Comparison of ENCODE assay signal across 11 cellular contexts in the genomic region with DNA sequence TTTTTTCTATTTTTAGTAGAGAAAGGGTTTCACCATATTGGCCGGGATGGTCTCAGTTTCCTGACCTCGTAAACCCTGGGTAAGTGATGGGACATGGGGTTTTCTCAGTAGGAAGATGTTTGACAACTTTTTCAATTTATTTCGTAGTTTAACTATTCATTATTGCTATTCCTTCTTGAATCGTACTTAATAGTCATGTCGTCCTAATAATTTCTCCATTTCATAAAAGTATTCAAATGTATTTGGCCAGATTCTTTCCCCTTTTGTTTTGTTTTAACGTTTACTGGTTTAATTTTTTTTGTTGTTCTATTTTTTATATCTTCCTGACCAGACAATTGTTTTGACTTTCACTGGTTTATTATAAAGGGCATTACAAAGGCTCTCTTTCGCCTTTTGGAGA. TPM values are rescaled to one million over a fixed set of nuclear protein-coding genes. Genes with fewer than 3 reads are reported as not detected.
DNase-seq lines count a peak whose midpoint lies in the region; ATAC-seq, FAIRE-seq and TF ChIP-seq lines count a peak whose summit lies in the region.
"Had no signal": no experiment of that assay in that cellular context is flagged by ENCODE, and none has a peak within 500 bp of the region (broad histone marks: within the 10 kb centered on the region; RNA-seq: fewer than 3 reads in every experiment).

No MANE protein-coding gene starts in this region.

- TF ChIP-seq CTCF in K562 (IDR thresholded peaks at IDR 0.05 in 2 of 3, conservative IDR thresholded peaks at IDR 0.05 in 1 of 3; ENCODE audit: insufficient read depth in 2 of 3, low read depth in 1 of 3, low read length in 3 of 3) (no peak), CD14-positive monocyte (IDR thresholded peaks at IDR 0.05) (no peak)

- POLR2A ChIA-PET in K562 (lab: Yijun Ruan, JAX), result interaction anchor here (0.7 to 1.9 kb wide), 25 partner anchors 11 to 1408 kb away, joined by 3 to 17 read pairs (median 5); a partner anchor contains a TSS

- TF ChIP-seq RAD21 in K562 (CRISPR knock-in tag; conservative IDR thresholded peaks at IDR 0.05 in 1 of 2, IDR thresholded peaks at IDR 0.05 in 1 of 2), result no peak

- H4K20me1 ChIP-seq in K562 (replicated peaks; ENCODE audit: control insufficient read depth, insufficient read depth, low read length), result no peaks in the 10 kb centered on the region

- H3K9me3 ChIP-seq in CD4-positive, CD25-positive, alpha-beta regulatory T cell (ENCODE audit: control insufficient read depth in 2 of 2, low read length in 2 of 2), result no peaks in the 10 kb centered on the region
- no peaks in the 10 kb centered on the region for H3K9me3 ChIP-seq in HUES48 (ENCODE audit: control insufficient read depth, insufficient read depth, low read length)
- no peaks in the 10 kb centered on the region for H3K9me3 ChIP-seq in K562 (replicated peaks; ENCODE audit: control insufficient read depth, insufficient read depth, low read depth, low read length)
- H3K9me3 ChIP-seq in mesodermal cell (ENCODE audit: control insufficient read depth, low read length), result no peaks in the 10 kb centered on the region
- H3K9me3 ChIP-seq: MG63 had no signal

- peak overlapping the region; percentile 70 to 86 (median 78) for H3K4me3 Mint-ChIP-seq in CD4-positive, CD25-positive, alpha-beta regulatory T cell
- H3K4me3 Mint-ChIP-seq in CD14-positive monocyte, result peak overlapping the region in 1 of 2 donors; percentile 23

- H3K4me3 ChIP-seq in CD4-positive, CD25-positive, alpha-beta regulatory T cell (ENCODE audit: low read depth, low read length), result no peak overlapping the region
- H3K4me3 ChIP-seq in HUES48 (ENCODE audit: low read depth, low read length), result peak overlapping the region; percentile 74
- peak overlapping the region; percentile 49 for H3K4me3 ChIP-seq in K562
- H3K4me3 ChIP-seq in mesodermal cell (ENCODE audit: extremely low read depth, insufficient read depth, low read length, poor library complexity, severe bottlenecking), result peak overlapping the region; percentile 31
- H3K4me3 ChIP-seq: MG63 had no signal

- CTCF ChIA-PET in K562 (lab: Yijun Ruan, JAX; ENCODE audit: low intra/inter-chr PET ratio), result interaction anchor here (0.6 to 1.1 kb wide), 3 partner anchors 19 to 187 kb away, joined by 3 to 5 read pairs (median 4); no protein-coding TSS in a partner anchor

- intact Hi-C loops in K562 (cut with micrococcal nuclease) (loop anchor here (2.0 kb wide), 4 partner anchors 45 to 141 kb away; no protein-coding TSS in a partner anchor), CD14-positive monocyte (cut with micrococcal nuclease) (no loop called here)

- TF ChIP-seq POLR2A in K562 (conservative IDR thresholded peaks at IDR 0.05), result no peak

- peaks cover 4 to 30% (median 12%) of the 10 kb centered on the region in 4 donors for H3K4me1 Mint-ChIP-seq in CD4-positive, CD25-positive, alpha-beta regulatory T cell
- peaks cover 11% of the 10 kb centered on the region for H3K4me1 Mint-ChIP-seq in CD14-positive monocyte

- no peak for TF ChIP-seq EP300 in K562 (IDR thresholded peaks at IDR 0.05; ENCODE audit: low read length)

- H3K27me3 ChIP-seq in CD4-positive, CD25-positive, alpha-beta regulatory T cell (ENCODE audit: control insufficient read depth, insufficient read depth, low read length), result peaks cover 33% of the 10 kb centered on the region
- no peaks in the 10 kb centered on the region for H3K27me3 ChIP-seq in HUES48 (ENCODE audit: control insufficient read depth, insufficient read depth, low read length)
- H3K27me3 ChIP-seq in K562 (ENCODE audit: control insufficient read depth in 2 of 2, insufficient read depth in 2 of 2, low read length in 2 of 2), result no peaks in the 10 kb centered on the region
- H3K27me3 ChIP-seq: MG63 had no signal

- H3K9me1 ChIP-seq in K562 (ENCODE audit: control insufficient read depth, insufficient read depth, low read length), result no peaks in the 10 kb centered on the region

- H3K27me3 Mint-ChIP-seq in CD4-positive, CD25-positive, alpha-beta regulatory T cell, result peaks cover 56% of the 10 kb centered on the region
- peaks cover 49 to 64% (median 50%) of the 10 kb centered on the region in 3 donors for H3K27me3 Mint-ChIP-seq in CD14-positive monocyte (ENCODE audit: low read depth in 3 of 3)

- no TSS peak for BruUV-seq in K562 (replicated peaks; lab: Mats Ljungman, UMichigan)

- H3K79me2 ChIP-seq in K562 (ENCODE audit: control insufficient read depth, insufficient read depth, low read length), result no peaks in the 10 kb centered on the region

- no peaks in the 10 kb centered on the region for H3K36me3 ChIP-seq in CD4-positive, CD25-positive, alpha-beta regulatory T cell (ENCODE audit: control insufficient read depth, insufficient read depth, low read length)
- H3K36me3 ChIP-seq in HUES48 (ENCODE audit: control insufficient read depth, insufficient read depth, low read length) (no peaks in the 10 kb centered on the region), K562 (ENCODE audit: control insufficient read depth, insufficient read depth, low read length) (no peaks in the 10 kb centered on the region), mesodermal cell (ENCODE audit: control insufficient read depth, insufficient read depth, low read length) (no peaks in the 10 kb centered on the region)
- H3K36me3 ChIP-seq: MG63 had no signal

- peaks cover 10% of the 10 kb centered on the region for H3K4me1 ChIP-seq in CD4-positive, CD25-positive, alpha-beta regulatory T cell (ENCODE audit: control insufficient read depth, insufficient read depth, low read length, poor library complexity, severe bottlenecking)
- H3K4me1 ChIP-seq in HUES48 (ENCODE audit: control insufficient read depth, insufficient read depth, low read length) (no peaks in the 10 kb centered on the region), K562 (replicated peaks in 1 of 2; ENCODE audit: control insufficient read depth in 2 of 2, insufficient read depth in 2 of 2, low read length in 2 of 2) (peaks cover 19 to 28% of the 10 kb centered on the region in 2 experiments), mesodermal cell (ENCODE audit: control insufficient read depth, insufficient read depth, low read length, poor library complexity, severe bottlenecking) (no peaks in the 10 kb centered on the region)

- H3K27ac ChIP-seq in CD4-positive, CD25-positive, alpha-beta regulatory T cell (ENCODE audit: insufficient read depth, low read length, poor library complexity, severe bottlenecking), result no peak overlapping the region
- H3K27ac ChIP-seq in HUES48 (ENCODE audit: low read depth, low read length) (peak overlapping the region; percentile 87), K562 (ENCODE audit: extremely low read depth, low read depth, low read length) (peak overlapping the region; percentile 88), mesodermal cell (ENCODE audit: low read depth, low read length, severe bottlenecking) (no peak overlapping the region)

- H3K9ac ChIP-seq in HUES48 (ENCODE audit: low read depth, low read length), result peak overlapping the region; percentile 68
- peak overlapping the region; percentile 78 to 81; a peak in 3 of 4 replicates for H3K9ac ChIP-seq in K562 (ENCODE audit: insufficient read depth in 1 of 2, low read depth in 2 of 2, low read length in 2 of 2)

- ATAC-seq in CD4-positive, CD25-positive, alpha-beta regulatory T cell (ENCODE audit: low read depth in 2 of 2), result no peak
- ATAC-seq in K562, result no peak

- peaks cover 0 to 20% (median 9%) of the 10 kb centered on the region in 7 donors for H3K9me3 Mint-ChIP-seq in CD4-positive, CD25-positive, alpha-beta regulatory T cell
- H3K9me3 Mint-ChIP-seq in CD14-positive monocyte, result peaks cover 0 to 31% (median 19%) of the 10 kb centered on the region in 7 donors

- H3K4me2 ChIP-seq in K562 (ENCODE audit: insufficient read depth, low read length), result peak overlapping the region; percentile 98

- no peak overlapping the region for H3K27ac Mint-ChIP-seq in CD4-positive, CD25-positive, alpha-beta regulatory T cell
- H3K27ac Mint-ChIP-seq in CD14-positive monocyte, result no peak overlapping the region

- no peaks in the 10 kb centered on the region for H3K36me3 Mint-ChIP-seq in CD4-positive, CD25-positive, alpha-beta regulatory T cell
- H3K36me3 Mint-ChIP-seq in CD14-positive monocyte, result no peaks in the 10 kb centered on the region

- 56% methylated on average over 7 of the region's 7 CpGs for WGBS in K562 (ENCODE audit: insufficient coverage, low coverage, missing lambda C conversion rate)
- 72 to 90% methylated on average over 2 of the region's 7 CpGs for WGBS in mesodermal cell (ENCODE audit: insufficient coverage in 2 of 2), 2 experiments

- peak overlapping the region; percentile 95 for H2AFZ ChIP-seq in K562 (ENCODE audit: low read depth, low read length)

- no peak for FAIRE-seq in K562 (lab: Jason Lieb, UNC)
- FAIRE-seq: GM12891 had no signal

- DNase-seq in CD4-positive, CD25-positive, alpha-beta regulatory T cell, result no peak
- DNase-seq in K562 (ENCODE audit: extremely low read depth in 1 of 4, low spot score in 3 of 4) (no peak), CD14-positive monocyte (ENCODE audit: low spot score) (no peak), NCI-H1092 treated with DMSO at 0.1 percent for 48 hours (lab: John Stamatoyannopoulos, UW) (no peak), middle frontal gyrus (ENCODE audit: extremely low spot score, low spot score) (no peak)
- DNase-seq in stimulated activated naive CD4-positive, alpha-beta T cell treated with Interleukin-2 at 50 U/mL for 16 hours (lab: John Stamatoyannopoulos, UW), result no peak

- in situ Hi-C loops in K562 (cut with MboI), result no loop called here

RNA-seq across cellular contexts. Expression of a gene that starts 16.3 kb away (rescaled TPM):
- total RNA-seq in CD4-positive, CD25-positive, alpha-beta regulatory T cell, result not detected
- not detected for polyA plus RNA-seq in CD4-positive, CD25-positive, alpha-beta regulatory T cell
- total RNA-seq in K562 (2011; cell fraction: chromatin; rRNA removed; ENCODE audit: low replicate concordance), result not detected in 2 replicates
- total RNA-seq in K562 (2011; cell fraction: nucleolus; rRNA removed), result not detected in 2 replicates
- 0.22 TPM in 1 of 2 replicates, not detected in the other for total RNA-seq in K562 (2011; cell fraction: nucleoplasm; rRNA removed)
- total RNA-seq in K562 (2014; rRNA removed) (not detected in 2 replicates), K562 (2014; rRNA removed; fragmentation: Illumina TruSeq; extraction: Trizol) (0.18 TPM in 1 of 2 replicates, not detected in the other), K562 (2015; rRNA removed; fragmentation: Illumina TruSeq; extraction: Trizol) (not detected in 2 replicates), K562 (2021) (not detected in 2 replicates)
- polyA plus RNA-seq in K562 (2011; rRNA removed) (not detected in 2 replicates), K562 (2014; fragmentation: Illumina TruSeq; extraction: Trizol) (not detected in 2 replicates), K562 (2014; fragmentation: Nextera tagmentation; extraction: Ambion mirVana) (under 1 TPM in 1 of 2 experiments, not detected in 1; 0.15 TPM), K562 (2014; rRNA removed) (0.07 TPM in 1 of 2 replicates, not detected in the other), CD14-positive monocyte (not detected)
- polyA plus RNA-seq in K562 (2011; cell fraction: cytosol; rRNA removed), result not detected in 2 replicates
- polyA plus RNA-seq in K562 (2011; cell fraction: nucleus; rRNA removed), result not detected in 2 replicates
- 0.08 and 1.9 TPM in 2 replicates for polyA plus RNA-seq in K562 (2012)
- polyA minus RNA-seq in K562 (2011; rRNA and poly(A)+ RNA removed), result 0.14 TPM in 1 of 2 replicates, not detected in the other
- polyA minus RNA-seq in K562 (2011; cell fraction: cytosol; rRNA and poly(A)+ RNA removed), result not detected in 2 replicates
- polyA minus RNA-seq in K562 (2011; cell fraction: nucleus; rRNA and poly(A)+ RNA removed), result not detected in 2 replicates
- 2.6 TPM for polyA plus RNA-seq in mesodermal cell (2013, experiment 1 of 2)
- polyA plus RNA-seq in mesodermal cell (2013, experiment 2 of 2), result 2.3 TPM
- total RNA-seq: temporal lobe had no signal

RNA-seq across cellular contexts. Expression of a gene that starts 26.4 kb away (rescaled TPM):
- total RNA-seq in CD4-positive, CD25-positive, alpha-beta regulatory T cell, result not detected
- polyA plus RNA-seq in CD4-positive, CD25-positive, alpha-beta regulatory T cell, result not detected
- not detected in 2 replicates for total RNA-seq in K562 (2011; cell fraction: chromatin; rRNA removed; ENCODE audit: low replicate concordance)
- not detected in 2 replicates for total RNA-seq in K562 (2011; cell fraction: nucleolus; rRNA removed)
- total RNA-seq in K562 (2011; cell fraction: nucleoplasm; rRNA removed), result not detected in 2 replicates
- total RNA-seq in K562 (2014; rRNA removed) (not detected in 2 replicates), K562 (2014; rRNA removed; fragmentation: Illumina TruSeq; extraction: Trizol) (not detected in 2 replicates), K562 (2015; rRNA removed; fragmentation: Illumina TruSeq; extraction: Trizol) (not detected in 2 replicates), K562 (2021) (not detected in 2 replicates)
- polyA plus RNA-seq in K562 (2011; rRNA removed) (not detected in 2 replicates), K562 (2014; fragmentation: Illumina TruSeq; extraction: Trizol) (not detected in 2 replicates), K562 (2014; fragmentation: Nextera tagmentation; extraction: Ambion mirVana) (not detected), K562 (2014; rRNA removed) (not detected in 2 replicates), CD14-positive monocyte (not detected)
- not detected in 2 replicates for polyA plus RNA-seq in K562 (2011; cell fraction: cytosol; rRNA removed)
- not detected in 2 replicates for polyA plus RNA-seq in K562 (2011; cell fraction: nucleus; rRNA removed)
- not detected in 2 replicates for polyA plus RNA-seq in K562 (2012)
- polyA minus RNA-seq in K562 (2011; rRNA and poly(A)+ RNA removed), result not detected in 2 replicates
- polyA minus RNA-seq in K562 (2011; cell fraction: cytosol; rRNA and poly(A)+ RNA removed), result not detected in 2 replicates
- polyA minus RNA-seq in K562 (2011; cell fraction: nucleus; rRNA and poly(A)+ RNA removed), result not detected in 2 replicates
- polyA plus RNA-seq in mesodermal cell (2013, experiment 1 of 2), result not detected
- polyA plus RNA-seq in mesodermal cell (2013, experiment 2 of 2), result not detected
- total RNA-seq: temporal lobe had no signal

Comparison
In these comparisons a context has a peak if more than half of its experiments do, and no peak if none do; other contexts are left out.
1. H3K27ac ChIP-seq: peak in HUES48 (single experiment) and K562 (single experiment); none in CD4-positive, CD25-positive, alpha-beta regulatory T cell (single experiment) and mesodermal cell (single experiment).